In the genomic region with DNA sequence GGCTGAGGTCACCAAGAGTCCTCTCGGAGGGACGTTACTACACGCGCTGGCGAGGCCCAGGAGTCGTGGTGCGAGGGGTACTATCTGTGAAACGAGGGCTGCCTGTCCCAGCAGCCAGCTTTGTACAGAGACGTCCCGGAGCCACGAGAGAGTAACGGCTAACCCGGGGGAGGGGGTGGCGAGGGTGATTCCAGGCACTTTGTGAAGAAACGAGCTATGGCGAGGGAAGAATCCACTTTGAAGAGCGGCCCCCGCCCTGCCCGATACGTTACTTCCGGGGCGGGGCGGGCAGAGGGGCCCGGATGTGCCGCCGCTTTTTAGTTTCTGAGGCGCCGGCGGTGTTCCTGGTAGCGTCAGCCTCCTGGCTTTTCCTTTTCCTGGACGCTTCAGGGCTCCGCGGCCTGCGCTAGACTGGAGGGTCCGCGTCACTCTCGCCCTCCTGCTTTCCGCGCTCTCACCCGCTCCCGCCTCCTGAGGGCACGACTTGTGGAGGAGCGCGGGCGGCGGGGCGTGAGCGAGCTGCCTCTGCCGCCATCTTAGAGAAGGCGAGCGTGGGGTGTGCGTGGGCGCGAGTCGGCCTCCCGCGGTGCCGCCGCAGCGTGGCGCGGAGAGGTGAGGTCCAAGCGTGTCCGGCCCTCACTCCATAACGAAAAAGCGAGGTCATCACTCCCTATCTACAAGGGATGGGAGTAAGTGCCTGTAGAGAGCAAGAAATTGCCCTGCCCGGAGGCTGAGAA, we compare ENCODE assay signal across 1 cellular context.
A peak's percentile ranks its signal among the peaks of the same experiment; 100 is the strongest.
TF ChIP-seq lines count a peak whose summit lies in the region.

No MANE protein-coding gene starts in this region.

TF ChIP-seq in HepG2, 621 proteins besides CTCF, POLR2A, EP300 and RAD21 (continued from another document and continues in another):
- TF ChIP-seq, protein P1, sequence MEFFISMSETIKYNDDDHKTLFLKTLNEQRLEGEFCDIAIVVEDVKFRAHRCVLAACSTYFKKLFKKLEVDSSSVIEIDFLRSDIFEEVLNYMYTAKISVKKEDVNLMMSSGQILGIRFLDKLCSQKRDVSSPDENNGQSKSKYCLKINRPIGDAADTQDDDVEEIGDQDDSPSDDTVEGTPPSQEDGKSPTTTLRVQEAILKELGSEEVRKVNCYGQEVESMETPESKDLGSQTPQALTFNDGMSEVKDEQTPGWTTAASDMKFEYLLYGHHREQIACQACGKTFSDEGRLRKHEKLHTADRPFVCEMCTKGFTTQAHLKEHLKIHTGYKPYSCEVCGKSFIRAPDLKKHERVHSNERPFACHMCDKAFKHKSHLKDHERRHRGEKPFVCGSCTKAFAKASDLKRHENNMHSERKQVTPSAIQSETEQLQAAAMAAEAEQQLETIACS (CRISPR knock-in tag; IDR thresholded peaks at IDR 0.05): peak; percentile 65
- TF ChIP-seq, protein P2, sequence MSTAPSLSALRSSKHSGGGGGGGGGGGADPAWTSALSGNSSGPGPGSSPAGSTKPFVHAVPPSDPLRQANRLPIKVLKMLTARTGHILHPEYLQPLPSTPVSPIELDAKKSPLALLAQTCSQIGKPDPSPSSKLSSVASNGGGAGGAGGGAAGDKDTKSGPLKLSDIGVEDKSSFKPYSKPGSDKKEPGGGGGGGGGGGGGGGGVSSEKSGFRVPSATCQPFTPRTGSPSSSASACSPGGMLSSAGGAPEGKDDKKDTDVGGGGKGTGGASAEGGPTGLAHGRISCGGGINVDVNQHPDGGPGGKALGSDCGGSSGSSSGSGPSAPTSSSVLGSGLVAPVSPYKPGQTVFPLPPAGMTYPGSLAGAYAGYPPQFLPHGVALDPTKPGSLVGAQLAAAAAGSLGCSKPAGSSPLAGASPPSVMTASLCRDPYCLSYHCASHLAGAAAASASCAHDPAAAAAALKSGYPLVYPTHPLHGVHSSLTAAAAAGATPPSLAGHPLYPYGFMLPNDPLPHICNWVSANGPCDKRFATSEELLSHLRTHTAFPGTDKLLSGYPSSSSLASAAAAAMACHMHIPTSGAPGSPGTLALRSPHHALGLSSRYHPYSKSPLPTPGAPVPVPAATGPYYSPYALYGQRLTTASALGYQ (CRISPR knock-in tag; IDR thresholded peaks at IDR 0.05): no peak
- no peak; the same call in 1 of the 2 replicates for TF ChIP-seq KLF11 (CRISPR knock-in tag; IDR thresholded peaks at IDR 0.05)
- peak; percentile 88 for TF ChIP-seq ZNF747 (CRISPR knock-in tag; IDR thresholded peaks at IDR 0.05; ENCODE audit: borderline replicate concordance)
- 0 out of 2 replicates have a peak, but pooled peaks have one; percentile 53 for TF ChIP-seq ZNF484 (CRISPR knock-in tag; IDR thresholded peaks at IDR 0.05; ENCODE audit: borderline replicate concordance, low read depth)
- no peak for TF ChIP-seq HDAC6 (IDR thresholded peaks at IDR 0.05; ENCODE audit: low read depth, low read length)
- peak; percentile 65; the same call in 1 of the 2 replicates for TF ChIP-seq ZC3H4 (CRISPR knock-in tag; IDR thresholded peaks at IDR 0.05; ENCODE audit: borderline replicate concordance)
- no peak for TF ChIP-seq ZNF660 (CRISPR knock-in tag; IDR thresholded peaks at IDR 0.05; ENCODE audit: borderline replicate concordance, low read depth)
- TF ChIP-seq, protein P3, sequence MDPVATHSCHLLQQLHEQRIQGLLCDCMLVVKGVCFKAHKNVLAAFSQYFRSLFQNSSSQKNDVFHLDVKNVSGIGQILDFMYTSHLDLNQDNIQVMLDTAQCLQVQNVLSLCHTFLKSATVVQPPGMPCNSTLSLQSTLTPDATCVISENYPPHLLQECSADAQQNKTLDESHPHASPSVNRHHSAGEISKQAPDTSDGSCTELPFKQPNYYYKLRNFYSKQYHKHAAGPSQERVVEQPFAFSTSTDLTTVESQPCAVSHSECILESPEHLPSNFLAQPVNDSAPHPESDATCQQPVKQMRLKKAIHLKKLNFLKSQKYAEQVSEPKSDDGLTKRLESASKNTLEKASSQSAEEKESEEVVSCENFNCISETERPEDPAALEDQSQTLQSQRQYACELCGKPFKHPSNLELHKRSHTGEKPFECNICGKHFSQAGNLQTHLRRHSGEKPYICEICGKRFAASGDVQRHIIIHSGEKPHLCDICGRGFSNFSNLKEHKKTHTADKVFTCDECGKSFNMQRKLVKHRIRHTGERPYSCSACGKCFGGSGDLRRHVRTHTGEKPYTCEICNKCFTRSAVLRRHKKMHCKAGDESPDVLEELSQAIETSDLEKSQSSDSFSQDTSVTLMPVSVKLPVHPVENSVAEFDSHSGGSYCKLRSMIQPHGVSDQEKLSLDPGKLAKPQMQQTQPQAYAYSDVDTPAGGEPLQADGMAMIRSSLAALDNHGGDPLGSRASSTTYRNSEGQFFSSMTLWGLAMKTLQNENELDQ (CRISPR knock-in tag; IDR thresholded peaks at IDR 0.05; ENCODE audit: borderline replicate concordance): no peak
- TF ChIP-seq ZNF850 (CRISPR knock-in tag; conservative IDR thresholded peaks at IDR 0.05): no peak
- TF ChIP-seq, protein P4, sequence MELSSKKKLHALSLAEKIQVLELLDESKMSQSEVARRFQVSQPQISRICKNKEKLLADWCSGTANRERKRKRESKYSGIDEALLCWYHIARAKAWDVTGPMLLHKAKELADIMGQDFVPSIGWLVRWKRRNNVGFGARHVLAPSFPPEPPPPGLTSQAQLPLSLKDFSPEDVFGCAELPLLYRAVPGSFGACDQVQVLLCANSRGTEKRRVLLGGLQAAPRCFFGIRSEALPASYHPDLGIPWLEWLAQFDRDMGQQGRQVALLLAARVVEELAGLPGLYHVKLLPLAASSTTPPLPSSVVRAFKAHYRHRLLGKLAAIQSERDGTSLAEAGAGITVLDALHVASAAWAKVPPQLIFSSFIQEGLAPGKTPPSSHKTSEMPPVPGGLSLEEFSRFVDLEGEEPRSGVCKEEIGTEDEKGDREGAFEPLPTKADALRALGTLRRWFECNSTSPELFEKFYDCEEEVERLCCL (CRISPR knock-in tag; IDR thresholded peaks at IDR 0.05; ENCODE audit: borderline replicate concordance): no peak
- peak; percentile 89 for TF ChIP-seq HNRNPLL (IDR thresholded peaks at IDR 0.05; ENCODE audit: low read depth, low read length, poor library complexity, severe bottlenecking)
- no peak for TF ChIP-seq RNF2 (conservative IDR thresholded peaks at IDR 0.05; ENCODE audit: low read depth)
- TF ChIP-seq MYC (CRISPR knock-in tag; IDR thresholded peaks at IDR 0.05; ENCODE audit: borderline replicate concordance): peak; percentile 88
- TF ChIP-seq FOXC1 (CRISPR knock-in tag; IDR thresholded peaks at IDR 0.05; ENCODE audit: borderline replicate concordance): peak; percentile 85
- no peak; the same call in none of the 2 replicates for TF ChIP-seq ZSCAN25 (CRISPR knock-in tag; IDR thresholded peaks at IDR 0.05)
- TF ChIP-seq, protein P5, sequence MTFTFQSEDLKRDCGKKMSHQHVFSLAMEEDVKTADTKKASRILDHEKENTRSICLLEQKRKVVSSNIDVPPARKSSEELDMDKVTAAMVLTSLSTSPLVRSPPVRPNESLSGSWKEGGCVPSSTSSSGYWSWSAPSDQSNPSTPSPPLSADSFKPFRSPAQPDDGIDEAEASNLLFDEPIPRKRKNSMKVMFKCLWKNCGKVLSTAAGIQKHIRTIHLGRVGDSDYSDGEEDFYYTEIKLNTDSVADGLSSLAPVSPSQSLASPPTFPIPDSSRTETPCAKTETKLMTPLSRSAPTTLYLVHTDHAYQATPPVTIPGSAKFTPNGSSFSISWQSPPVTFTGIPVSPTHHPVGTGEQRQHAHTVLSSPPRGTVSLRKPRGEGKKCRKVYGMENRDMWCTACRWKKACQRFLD (CRISPR knock-in tag; IDR thresholded peaks at IDR 0.05; ENCODE audit: borderline replicate concordance): peak; percentile 76; the same call in 1 of the 2 replicates
- peak; percentile 20; the same call in 1 of the 2 replicates for TF ChIP-seq ZNF136 (CRISPR knock-in tag; IDR thresholded peaks at IDR 0.05; ENCODE audit: low read depth)
- TF ChIP-seq RARA (CRISPR knock-in tag; IDR thresholded peaks at IDR 0.05): peak; percentile 26; the same call in 1 of the 2 replicates
- peak; percentile 75; the same call in 1 of the 2 replicates for TF ChIP-seq TOE1 (CRISPR knock-in tag; IDR thresholded peaks at IDR 0.05)
- TF ChIP-seq, protein P6, sequence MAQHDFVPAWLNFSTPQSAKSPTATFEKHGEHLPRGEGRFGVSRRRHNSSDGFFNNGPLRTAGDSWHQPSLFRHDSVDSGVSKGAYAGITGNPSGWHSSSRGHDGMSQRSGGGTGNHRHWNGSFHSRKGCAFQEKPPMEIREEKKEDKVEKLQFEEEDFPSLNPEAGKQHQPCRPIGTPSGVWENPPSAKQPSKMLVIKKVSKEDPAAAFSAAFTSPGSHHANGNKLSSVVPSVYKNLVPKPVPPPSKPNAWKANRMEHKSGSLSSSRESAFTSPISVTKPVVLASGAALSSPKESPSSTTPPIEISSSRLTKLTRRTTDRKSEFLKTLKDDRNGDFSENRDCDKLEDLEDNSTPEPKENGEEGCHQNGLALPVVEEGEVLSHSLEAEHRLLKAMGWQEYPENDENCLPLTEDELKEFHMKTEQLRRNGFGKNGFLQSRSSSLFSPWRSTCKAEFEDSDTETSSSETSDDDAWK (CRISPR knock-in tag; IDR thresholded peaks at IDR 0.05): no peak
- no peak; the same call in 1 of the 2 replicates for TF ChIP-seq ZFP82 (CRISPR knock-in tag; IDR thresholded peaks at IDR 0.05; ENCODE audit: borderline replicate concordance)
- TF ChIP-seq, protein P7, sequence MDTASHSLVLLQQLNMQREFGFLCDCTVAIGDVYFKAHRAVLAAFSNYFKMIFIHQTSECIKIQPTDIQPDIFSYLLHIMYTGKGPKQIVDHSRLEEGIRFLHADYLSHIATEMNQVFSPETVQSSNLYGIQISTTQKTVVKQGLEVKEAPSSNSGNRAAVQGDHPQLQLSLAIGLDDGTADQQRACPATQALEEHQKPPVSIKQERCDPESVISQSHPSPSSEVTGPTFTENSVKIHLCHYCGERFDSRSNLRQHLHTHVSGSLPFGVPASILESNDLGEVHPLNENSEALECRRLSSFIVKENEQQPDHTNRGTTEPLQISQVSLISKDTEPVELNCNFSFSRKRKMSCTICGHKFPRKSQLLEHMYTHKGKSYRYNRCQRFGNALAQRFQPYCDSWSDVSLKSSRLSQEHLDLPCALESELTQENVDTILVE (CRISPR knock-in tag; IDR thresholded peaks at IDR 0.05): peak; percentile 61
- TF ChIP-seq ELF3 (CRISPR knock-in tag; IDR thresholded peaks at IDR 0.05): peak; percentile 79; the same call in 1 of the 2 replicates
- peak; percentile 88 for TF ChIP-seq KLF6 (CRISPR knock-in tag; IDR thresholded peaks at IDR 0.05)
- no peak; the same call in none of the 2 replicates for TF ChIP-seq SNAPC2 (CRISPR knock-in tag; IDR thresholded peaks at IDR 0.05)
- TF ChIP-seq AGO1 (IDR thresholded peaks at IDR 0.05; ENCODE audit: low read depth, low read length, poor library complexity, severe bottlenecking): no peak
- TF ChIP-seq NFE2L1 (CRISPR knock-in tag; IDR thresholded peaks at IDR 0.05; ENCODE audit: borderline replicate concordance): no peak; the same call in 1 of the 2 replicates
- no peak for TF ChIP-seq ARNT (IDR thresholded peaks at IDR 0.05)
- TF ChIP-seq, protein P8, sequence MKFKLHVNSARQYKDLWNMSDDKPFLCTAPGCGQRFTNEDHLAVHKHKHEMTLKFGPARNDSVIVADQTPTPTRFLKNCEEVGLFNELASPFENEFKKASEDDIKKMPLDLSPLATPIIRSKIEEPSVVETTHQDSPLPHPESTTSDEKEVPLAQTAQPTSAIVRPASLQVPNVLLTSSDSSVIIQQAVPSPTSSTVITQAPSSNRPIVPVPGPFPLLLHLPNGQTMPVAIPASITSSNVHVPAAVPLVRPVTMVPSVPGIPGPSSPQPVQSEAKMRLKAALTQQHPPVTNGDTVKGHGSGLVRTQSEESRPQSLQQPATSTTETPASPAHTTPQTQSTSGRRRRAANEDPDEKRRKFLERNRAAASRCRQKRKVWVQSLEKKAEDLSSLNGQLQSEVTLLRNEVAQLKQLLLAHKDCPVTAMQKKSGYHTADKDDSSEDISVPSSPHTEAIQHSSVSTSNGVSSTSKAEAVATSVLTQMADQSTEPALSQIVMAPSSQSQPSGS (CRISPR knock-in tag; IDR thresholded peaks at IDR 0.05): 0 out of 2 replicates have a peak, but pooled peaks have one; percentile 59
- TF ChIP-seq GABPA (IDR thresholded peaks at IDR 0.05; ENCODE audit: low read depth, low read length): peak; percentile 67
- peak; percentile 92 for TF ChIP-seq GABPA (CRISPR knock-in tag; IDR thresholded peaks at IDR 0.05; ENCODE audit: low read depth)
- peak; percentile 76; the same call in 1 of the 2 replicates for TF ChIP-seq SNAI1 (CRISPR knock-in tag; IDR thresholded peaks at IDR 0.05; ENCODE audit: borderline replicate concordance)
- TF ChIP-seq, protein P9, sequence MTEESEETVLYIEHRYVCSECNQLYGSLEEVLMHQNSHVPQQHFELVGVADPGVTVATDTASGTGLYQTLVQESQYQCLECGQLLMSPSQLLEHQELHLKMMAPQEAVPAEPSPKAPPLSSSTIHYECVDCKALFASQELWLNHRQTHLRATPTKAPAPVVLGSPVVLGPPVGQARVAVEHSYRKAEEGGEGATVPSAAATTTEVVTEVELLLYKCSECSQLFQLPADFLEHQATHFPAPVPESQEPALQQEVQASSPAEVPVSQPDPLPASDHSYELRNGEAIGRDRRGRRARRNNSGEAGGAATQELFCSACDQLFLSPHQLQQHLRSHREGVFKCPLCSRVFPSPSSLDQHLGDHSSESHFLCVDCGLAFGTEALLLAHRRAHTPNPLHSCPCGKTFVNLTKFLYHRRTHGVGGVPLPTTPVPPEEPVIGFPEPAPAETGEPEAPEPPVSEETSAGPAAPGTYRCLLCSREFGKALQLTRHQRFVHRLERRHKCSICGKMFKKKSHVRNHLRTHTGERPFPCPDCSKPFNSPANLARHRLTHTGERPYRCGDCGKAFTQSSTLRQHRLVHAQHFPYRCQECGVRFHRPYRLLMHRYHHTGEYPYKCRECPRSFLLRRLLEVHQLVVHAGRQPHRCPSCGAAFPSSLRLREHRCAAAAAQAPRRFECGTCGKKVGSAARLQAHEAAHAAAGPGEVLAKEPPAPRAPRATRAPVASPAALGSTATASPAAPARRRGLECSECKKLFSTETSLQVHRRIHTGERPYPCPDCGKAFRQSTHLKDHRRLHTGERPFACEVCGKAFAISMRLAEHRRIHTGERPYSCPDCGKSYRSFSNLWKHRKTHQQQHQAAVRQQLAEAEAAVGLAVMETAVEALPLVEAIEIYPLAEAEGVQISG (CRISPR knock-in tag; IDR thresholded peaks at IDR 0.05): peak; percentile 64; the same call in 1 of the 2 replicates
- no peak for TF ChIP-seq SMC3 (IDR thresholded peaks at IDR 0.05; ENCODE audit: low read length)
- TF ChIP-seq DMAP1 (CRISPR knock-in tag; IDR thresholded peaks at IDR 0.05): peak; percentile 96
- TF ChIP-seq, protein P10, sequence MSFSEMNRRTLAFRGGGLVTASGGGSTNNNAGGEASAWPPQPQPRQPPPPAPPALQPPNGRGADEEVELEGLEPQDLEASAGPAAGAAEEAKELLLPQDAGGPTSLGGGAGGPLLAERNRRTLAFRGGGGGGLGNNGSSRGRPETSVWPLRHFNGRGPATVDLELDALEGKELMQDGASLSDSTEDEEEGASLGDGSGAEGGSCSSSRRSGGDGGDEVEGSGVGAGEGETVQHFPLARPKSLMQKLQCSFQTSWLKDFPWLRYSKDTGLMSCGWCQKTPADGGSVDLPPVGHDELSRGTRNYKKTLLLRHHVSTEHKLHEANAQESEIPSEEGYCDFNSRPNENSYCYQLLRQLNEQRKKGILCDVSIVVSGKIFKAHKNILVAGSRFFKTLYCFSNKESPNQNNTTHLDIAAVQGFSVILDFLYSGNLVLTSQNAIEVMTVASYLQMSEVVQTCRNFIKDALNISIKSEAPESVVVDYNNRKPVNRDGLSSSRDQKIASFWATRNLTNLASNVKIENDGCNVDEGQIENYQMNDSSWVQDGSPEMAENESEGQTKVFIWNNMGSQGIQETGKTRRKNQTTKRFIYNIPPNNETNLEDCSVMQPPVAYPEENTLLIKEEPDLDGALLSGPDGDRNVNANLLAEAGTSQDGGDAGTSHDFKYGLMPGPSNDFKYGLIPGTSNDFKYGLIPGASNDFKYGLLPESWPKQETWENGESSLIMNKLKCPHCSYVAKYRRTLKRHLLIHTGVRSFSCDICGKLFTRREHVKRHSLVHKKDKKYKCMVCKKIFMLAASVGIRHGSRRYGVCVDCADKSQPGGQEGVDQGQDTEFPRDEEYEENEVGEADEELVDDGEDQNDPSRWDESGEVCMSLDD (CRISPR knock-in tag; IDR thresholded peaks at IDR 0.05; ENCODE audit: borderline replicate concordance): no peak
- 0 out of 2 replicates have a peak, but pooled peaks have one; percentile 29 for TF ChIP-seq MTF1 (CRISPR knock-in tag; IDR thresholded peaks at IDR 0.05)
